In the genomic region with DNA sequence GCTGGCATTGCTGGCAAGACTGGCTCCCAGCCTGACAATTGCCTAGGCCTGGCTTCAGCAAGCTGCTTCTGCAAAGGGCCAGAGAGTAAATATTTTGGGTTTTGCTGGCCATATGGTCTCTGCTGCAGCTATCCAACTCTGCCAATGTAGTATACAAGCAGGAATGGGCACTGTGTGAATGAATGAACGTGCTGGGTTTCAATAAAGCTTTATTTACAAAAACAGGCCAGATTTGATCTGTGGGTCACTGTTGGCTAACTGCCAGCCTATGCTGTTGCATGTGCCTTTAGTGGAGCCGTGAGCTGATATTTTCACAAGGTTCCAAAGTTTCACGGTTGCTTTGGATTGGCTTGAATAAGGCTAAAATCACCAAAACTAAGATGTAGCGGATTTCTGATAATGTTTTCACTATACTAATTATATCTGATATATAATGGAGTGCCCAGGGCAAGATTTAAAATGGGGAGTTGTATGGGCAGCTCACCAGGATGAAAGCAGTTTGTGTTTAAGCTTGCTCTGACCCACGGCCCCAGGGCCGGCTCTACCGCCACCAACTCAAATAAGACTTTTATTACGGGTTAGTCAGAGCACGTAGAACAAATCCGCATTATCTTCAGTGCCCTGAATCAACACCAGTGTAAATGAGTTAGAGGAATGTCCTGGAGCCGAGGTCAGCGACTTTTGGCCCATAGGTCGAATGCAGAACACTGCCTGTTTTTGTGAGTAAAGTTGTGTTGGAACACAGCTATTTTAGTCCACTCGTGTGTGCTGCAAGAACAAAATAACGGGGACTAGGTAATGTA, we compare ENCODE assay signal across 15 cellular contexts.
"Had no signal": no experiment of that assay in that cellular context is flagged by ENCODE, and none has a peak within 500 bp of the region (broad histone marks: within the 10 kb centered on the region; RNA-seq: fewer than 3 reads in every experiment).

No MANE protein-coding gene starts in this region.

- H3K9ac ChIP-seq: parathyroid adenoma had no signal

- H3K36me3 ChIP-seq: tibial artery, vagina had no signal

- H3K27me3 ChIP-seq: body of pancreas, vagina had no signal

- H3K4me3 ChIP-seq: body of pancreas, smooth muscle cell, tibial artery, vagina had no signal

- H3K4me1 ChIP-seq: body of pancreas, parathyroid adenoma, vagina had no signal

- H3K4me2 ChIP-seq: smooth muscle cell had no signal

- H3K9me3 ChIP-seq: body of pancreas, tibial artery, vagina had no signal

- H3K27ac ChIP-seq: body of pancreas, parathyroid adenoma, tibial artery, vagina had no signal

- H2AFZ ChIP-seq: parathyroid adenoma had no signal

- ATAC-seq: body of pancreas, esophagus mucosa, left ventricle myocardium superior, right cardiac atrium had no signal

- DNase-seq: activated CD4-positive, alpha-beta T cell treated with anti-CD3 and anti-CD28 coated beads, Interleukin-2, amount 10 ng/mL, durations not matched to agents 7 days and 5 days; activated CD4-positive, CD25-positive, alpha-beta regulatory T cell; activated CD8-positive, alpha-beta memory T cell treated with anti-CD3 and anti-CD28 coated beads for 24 hours; activated naive CD4-positive, alpha-beta T cell treated with anti-CD3 and anti-CD28 coated beads, Interleukin-2, amount 50 U/mL, for 16 hours; activated T-cell treated with anti-CD3 and anti-CD28 coated beads for 4 hours; body of pancreas; central memory CD4-positive, alpha-beta T cell; left ventricle myocardium superior; mesenchymal stem cell; right cardiac atrium; tibial artery had no signal

- H3K79me2 ChIP-seq: parathyroid adenoma had no signal
